Comparison of ENCODE assay signal across 1 cellular context in the genomic region with DNA sequence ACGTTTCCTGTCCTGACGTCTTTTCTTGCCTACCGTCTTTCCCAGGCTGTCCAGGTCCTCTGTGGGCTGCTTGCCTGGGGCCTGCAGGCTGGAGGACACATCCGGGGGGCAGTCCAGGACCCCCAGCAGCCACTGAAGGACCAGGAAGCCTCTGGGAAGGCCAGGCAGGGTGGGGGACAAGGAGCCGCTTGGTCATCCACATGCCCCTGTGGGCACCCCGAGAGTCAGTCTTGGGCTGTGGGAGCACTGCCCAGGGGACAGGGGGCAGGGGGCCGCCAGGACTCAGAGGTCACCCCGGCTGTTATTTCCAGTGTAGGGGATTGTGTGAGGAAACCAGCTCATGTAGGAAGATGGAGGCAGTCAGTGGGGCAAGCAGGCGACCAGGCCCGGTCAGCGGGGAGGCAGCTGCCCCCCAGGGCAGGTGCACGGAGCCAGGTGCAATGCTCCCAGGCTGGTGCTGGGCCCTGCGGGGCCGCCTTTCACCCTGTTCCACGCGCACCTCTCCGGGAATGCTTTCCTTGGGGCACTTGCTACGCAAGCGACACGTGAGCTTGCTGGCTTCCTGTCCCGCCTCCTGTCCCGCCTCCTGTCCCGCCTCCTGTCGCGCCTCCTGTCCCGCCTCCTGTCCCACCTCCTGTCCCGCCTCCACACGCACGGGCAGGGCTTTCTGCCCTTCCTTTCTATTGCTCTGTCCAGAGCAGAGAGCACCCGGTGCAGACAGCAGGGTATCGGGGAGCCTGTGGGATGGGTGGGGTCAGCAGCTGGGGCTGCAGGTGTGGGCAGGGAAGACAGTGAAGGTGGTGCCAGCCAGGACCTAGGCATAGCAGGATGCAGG.
TF ChIP-seq lines count a peak whose summit lies in the region.

No MANE protein-coding gene starts in this region.

TF ChIP-seq in HepG2, 621 proteins besides CTCF, POLR2A, EP300 and RAD21 (continued from another document and continues in another):
- TF ChIP-seq ZNF331 (CRISPR knock-in tag; IDR thresholded peaks at IDR 0.05) (peak; percentile 46; the same call in 1 of the 2 replicates), ZNF703 (CRISPR knock-in tag; IDR thresholded peaks at IDR 0.05; ENCODE audit: borderline replicate concordance) (no peak), MAZ (IDR thresholded peaks at IDR 0.05; ENCODE audit: borderline replicate concordance, low read depth, low read length) (0 out of 2 replicates have a peak, but pooled peaks have one; percentile 18), MAZ (CRISPR knock-in tag; IDR thresholded peaks at IDR 0.05; ENCODE audit: low read depth) (no peak), AKAP8 (CRISPR knock-in tag; IDR thresholded peaks at IDR 0.05) (peak; percentile 63; the same call in 1 of the 2 replicates), ZNF383 (CRISPR knock-in tag; IDR thresholded peaks at IDR 0.05; ENCODE audit: borderline replicate concordance) (no peak), ZNF20 (CRISPR knock-in tag; IDR thresholded peaks at IDR 0.05) (no peak), UBTF (CRISPR knock-in tag; IDR thresholded peaks at IDR 0.05) (peak; percentile 87), NKX3-1 (CRISPR knock-in tag; IDR thresholded peaks at IDR 0.05) (0 out of 2 replicates have a peak, but pooled peaks have one; percentile 20), ZNF547 (CRISPR knock-in tag; IDR thresholded peaks at IDR 0.05) (peak; percentile 58; the same call in 1 of the 2 replicates), DPF2 (CRISPR knock-in tag; IDR thresholded peaks at IDR 0.05; ENCODE audit: borderline replicate concordance, low read depth) (no peak), EEA1 (CRISPR knock-in tag; IDR thresholded peaks at IDR 0.05; ENCODE audit: borderline replicate concordance) (0 out of 2 replicates have a peak, but pooled peaks have one; percentile 16), ZNF609 (CRISPR knock-in tag; IDR thresholded peaks at IDR 0.05; ENCODE audit: borderline replicate concordance) (no peak), ZNF781 (CRISPR knock-in tag; IDR thresholded peaks at IDR 0.05; ENCODE audit: borderline replicate concordance, not compliant biosample characterization) (no peak), ZNF850 (CRISPR knock-in tag; conservative IDR thresholded peaks at IDR 0.05) (no peak), NFKB2 (CRISPR knock-in tag; IDR thresholded peaks at IDR 0.05; ENCODE audit: borderline replicate concordance) (0 out of 2 replicates have a peak, but pooled peaks have one; percentile 59), ZNF772 (CRISPR knock-in tag; IDR thresholded peaks at IDR 0.05) (0 out of 2 replicates have a peak, but pooled peaks have one; percentile 57), DZIP1 (CRISPR knock-in tag; IDR thresholded peaks at IDR 0.05) (0 out of 2 replicates have a peak, but pooled peaks have one; percentile 47), RORA (CRISPR knock-in tag; IDR thresholded peaks at IDR 0.05) (no peak), ERF (CRISPR knock-in tag; IDR thresholded peaks at IDR 0.05) (0 out of 2 replicates have a peak, but pooled peaks have one; percentile 36), ZNF224 (CRISPR knock-in tag; IDR thresholded peaks at IDR 0.05) (no peak), ZNF275 (CRISPR knock-in tag; IDR thresholded peaks at IDR 0.05; ENCODE audit: borderline replicate concordance) (0 out of 2 replicates have a peak, but pooled peaks have one; percentile 12), REPIN1 (CRISPR knock-in tag; IDR thresholded peaks at IDR 0.05; ENCODE audit: borderline replicate concordance, low read depth) (no peak), KDM5B (CRISPR knock-in tag; IDR thresholded peaks at IDR 0.05; ENCODE audit: borderline replicate concordance) (peak; percentile 77), TSC22D2 (CRISPR knock-in tag; IDR thresholded peaks at IDR 0.05; ENCODE audit: borderline replicate concordance) (no peak), ZNF121 (CRISPR knock-in tag; IDR thresholded peaks at IDR 0.05) (no peak), ZNF746 (CRISPR knock-in tag; IDR thresholded peaks at IDR 0.05) (peak; percentile 42; the same call in 1 of the 2 replicates), RFX3 (CRISPR knock-in tag; IDR thresholded peaks at IDR 0.05) (no peak), NCOA1 (CRISPR knock-in tag; IDR thresholded peaks at IDR 0.05) (no peak), MEF2D (CRISPR knock-in tag; IDR thresholded peaks at IDR 0.05) (no peak), JUNB (CRISPR knock-in tag; IDR thresholded peaks at IDR 0.05; ENCODE audit: borderline replicate concordance) (no peak), KLF12 (CRISPR knock-in tag; IDR thresholded peaks at IDR 0.05; ENCODE audit: borderline replicate concordance) (0 out of 2 replicates have a peak, but pooled peaks have one; percentile 49), THAP9 (CRISPR knock-in tag; IDR thresholded peaks at IDR 0.05; ENCODE audit: borderline replicate concordance) (peak; percentile 82), ZNF207 (IDR thresholded peaks at IDR 0.05; ENCODE audit: borderline replicate concordance) (no peak), RNF219 (CRISPR knock-in tag; IDR thresholded peaks at IDR 0.05) (no peak), MED1 (CRISPR knock-in tag; IDR thresholded peaks at IDR 0.05) (0 out of 2 replicates have a peak, but pooled peaks have one; percentile 26)
- TF ChIP-seq, protein P1, sequence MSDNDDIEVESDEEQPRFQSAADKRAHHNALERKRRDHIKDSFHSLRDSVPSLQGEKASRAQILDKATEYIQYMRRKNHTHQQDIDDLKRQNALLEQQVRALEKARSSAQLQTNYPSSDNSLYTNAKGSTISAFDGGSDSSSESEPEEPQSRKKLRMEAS (IDR thresholded peaks at IDR 0.05): peak; percentile 94
- TF ChIP-seq, protein P2, sequence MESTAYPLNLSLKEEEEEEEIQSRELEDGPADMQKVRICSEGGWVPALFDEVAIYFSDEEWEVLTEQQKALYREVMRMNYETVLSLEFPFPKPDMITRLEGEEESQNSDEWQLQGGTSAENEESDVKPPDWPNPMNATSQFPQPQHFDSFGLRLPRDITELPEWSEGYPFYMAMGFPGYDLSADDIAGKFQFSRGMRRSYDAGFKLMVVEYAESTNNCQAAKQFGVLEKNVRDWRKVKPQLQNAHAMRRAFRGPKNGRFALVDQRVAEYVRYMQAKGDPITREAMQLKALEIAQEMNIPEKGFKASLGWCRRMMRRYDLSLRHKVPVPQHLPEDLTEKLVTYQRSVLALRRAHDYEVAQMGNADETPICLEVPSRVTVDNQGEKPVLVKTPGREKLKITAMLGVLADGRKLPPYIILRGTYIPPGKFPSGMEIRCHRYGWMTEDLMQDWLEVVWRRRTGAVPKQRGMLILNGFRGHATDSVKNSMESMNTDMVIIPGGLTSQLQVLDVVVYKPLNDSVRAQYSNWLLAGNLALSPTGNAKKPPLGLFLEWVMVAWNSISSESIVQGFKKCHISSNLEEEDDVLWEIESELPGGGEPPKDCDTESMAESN (CRISPR knock-in tag; conservative IDR thresholded peaks at IDR 0.05): 0 out of 2 replicates have a peak, but pooled peaks have one; percentile 45
